ENCODE assay signal across 1 cellular context in genomic region chr15:82183121-82184031, GRCh38.
TF ChIP-seq lines count a peak whose summit lies in the region.

No MANE protein-coding gene starts in this region.

TF ChIP-seq in WTC11, 78 proteins besides CTCF, POLR2A, EP300 and RAD21 (continued from another document):
- no peak for TF ChIP-seq AFF4 (CRISPR knock-in tag; IDR thresholded peaks at IDR 0.05; ENCODE audit: borderline replicate concordance)
- TF ChIP-seq HMGXB4 (CRISPR knock-in tag; IDR thresholded peaks at IDR 0.05), result no peak
- TF ChIP-seq CREM (CRISPR knock-in tag; IDR thresholded peaks at IDR 0.05), result no peak
- TF ChIP-seq ZNF121 (CRISPR knock-in tag; IDR thresholded peaks at IDR 0.05), result no peak
- TF ChIP-seq TCF7 (CRISPR knock-in tag; IDR thresholded peaks at IDR 0.05; ENCODE audit: low read depth), result no peak
- no peak for TF ChIP-seq KAT7 (CRISPR knock-in tag; IDR thresholded peaks at IDR 0.05; ENCODE audit: borderline replicate concordance)
- TF ChIP-seq NR1H2 (CRISPR knock-in tag; IDR thresholded peaks at IDR 0.05), result no peak
- no peak for TF ChIP-seq SMAD3 (CRISPR knock-in tag; IDR thresholded peaks at IDR 0.05; ENCODE audit: borderline replicate concordance)
